Comparison of ENCODE assay signal across 14 cellular contexts in genomic region chr5:84437673-84438315, GRCh38. TPM values are rescaled to one million over a fixed set of nuclear protein-coding genes. Genes with fewer than 3 reads are reported as not detected.
DNase-seq lines count a peak whose midpoint lies in the region; ATAC-seq and TF ChIP-seq lines count a peak whose summit lies in the region.
"Had no signal": no experiment of that assay in that cellular context is flagged by ENCODE, and none has a peak within 500 bp of the region (broad histone marks: within the 10 kb centered on the region; RNA-seq: fewer than 3 reads in every experiment).

No MANE protein-coding gene starts in this region.

- H3K4ac ChIP-seq in H9 (ENCODE audit: low read depth, low read length): no peak overlapping the region

- TF ChIP-seq CTCF in fibroblast of pulmonary artery (IDR thresholded peaks at IDR 0.05; ENCODE audit: low read length, missing control alignments): no peak
- TF ChIP-seq CTCF in H9 (conservative IDR thresholded peaks at IDR 0.05): no peak

- no peaks in the 10 kb centered on the region for H3K79me1 ChIP-seq in H9 (ENCODE audit: insufficient read depth, low read depth, low read length, poor library complexity, severe bottlenecking)

- H3K4me1 ChIP-seq in H9 (ENCODE audit: insufficient read depth, low read length): no peaks in the 10 kb centered on the region; the same call in 1 of the 2 replicates
- H3K4me1 ChIP-seq: gastrocnemius medialis had no signal

- no peak overlapping the region for H4K5ac ChIP-seq in H9 (ENCODE audit: insufficient read length, low read depth, low read length)

- no peak overlapping the region for H3K14ac ChIP-seq in H9 (ENCODE audit: insufficient read depth, low read length)

- H3K27me3 Mint-ChIP-seq in H9 (ENCODE audit: low read depth): no peaks in the 10 kb centered on the region

- no CpG with 5 or more reads among the region's 2 CpGs for WGBS in H9 (ENCODE audit: extremely low coverage, insufficient read length, low lambda C conversion rate)

- no peak overlapping the region for H3K4me2 ChIP-seq in H9 (ENCODE audit: insufficient read depth, insufficient read length, low read length)

- no peak overlapping the region for H3K23ac ChIP-seq in H9 (ENCODE audit: insufficient read length, low read depth, low read length)

- no peaks in the 10 kb centered on the region for H3K79me2 ChIP-seq in H9 (ENCODE audit: insufficient read depth, low read length)

- peak; percentile 91 for DNase-seq in HCEC 1CT
- DNase-seq in fibroblast of pulmonary artery (ENCODE audit: low read depth): peak; percentile 73
- no peak for DNase-seq in H9
- no peak for DNase-seq in NCI-H2171 (lab: John Stamatoyannopoulos, UW)
- DNase-seq: activated T-cell treated with anti-CD3 and anti-CD28 coated beads, Interleukin-2, amount 50 U/mL, for 48 hours; gastrocnemius medialis; left ventricle myocardium superior; NCI-H1930; occipital lobe had no signal

- H3T11ph ChIP-seq in H9 (ENCODE audit: low read length): no peak overlapping the region

- H3K4me3 Mint-ChIP-seq in H9: no peak overlapping the region
- H3K4me3 Mint-ChIP-seq: stimulated activated effector memory CD8-positive, alpha-beta T cell treated with anti-CD3 and anti-CD28 coated beads, Interleukin-12 subunit alpha, Interleukin-12 subunit beta, amount 100 ng/mL, for 72 hours had no signal

- no peak overlapping the region for H3K27ac Mint-ChIP-seq in H9
- H3K27ac Mint-ChIP-seq: stimulated activated effector memory CD8-positive, alpha-beta T cell treated with anti-CD3 and anti-CD28 coated beads, Interleukin-12 subunit alpha, Interleukin-12 subunit beta, amount 100 ng/mL, for 72 hours had no signal

- H3K4me3 ChIP-seq in fibroblast of pulmonary artery (replicated peaks; ENCODE audit: low read depth, low read length): no peak overlapping the region
- H3K4me3 ChIP-seq: gastrocnemius medialis had no signal

- no peak overlapping the region for H2BK20ac ChIP-seq in H9 (ENCODE audit: low read depth, low read length, poor library complexity, severe bottlenecking)

- H2BK12ac ChIP-seq in H9 (ENCODE audit: insufficient read length, low read depth, low read length): no peak overlapping the region

- H3K56ac ChIP-seq in H9 (ENCODE audit: insufficient read length, low read depth, low read length): no peak overlapping the region

- H3K9ac ChIP-seq in H9 (ENCODE audit: extremely low read depth, insufficient read length, low read length): no peak overlapping the region

- no peak overlapping the region for H3K18ac ChIP-seq in H9 (ENCODE audit: insufficient read length, low read depth, low read length)

- no peaks in the 10 kb centered on the region for H3K36me3 Mint-ChIP-seq in H9 (ENCODE audit: insufficient read depth in 1 of 3, low read depth in 3 of 3)
- H3K36me3 Mint-ChIP-seq: stimulated activated effector memory CD8-positive, alpha-beta T cell treated with anti-CD3 and anti-CD28 coated beads, Interleukin-12 subunit alpha, Interleukin-12 subunit beta, amount 100 ng/mL, for 72 hours had no signal

- no peak overlapping the region for H4K91ac ChIP-seq in H9 (ENCODE audit: insufficient read length, low read depth, low read length)

- no peak overlapping the region for H3K27ac ChIP-seq in H9 (ENCODE audit: insufficient read length, low read depth, low read length)
- H3K27ac ChIP-seq: gastrocnemius medialis had no signal

- H4K20me1 ChIP-seq in H9 (ENCODE audit: control insufficient read depth, insufficient read depth, insufficient read length): no peaks in the 10 kb centered on the region

- H3K27me3 ChIP-seq in H9 (ENCODE audit: insufficient read depth, low read length): no peaks in the 10 kb centered on the region
- H3K27me3 ChIP-seq: gastrocnemius medialis had no signal

- no peaks in the 10 kb centered on the region for H3K9me3 Mint-ChIP-seq in H9

- H2BK15ac ChIP-seq in H9 (ENCODE audit: low read depth, low read length): no peak overlapping the region

- H2BK5ac ChIP-seq in H9 (ENCODE audit: insufficient read length, low read length): no peak overlapping the region

- ATAC-seq in SK-N-SH treated with all-trans-retinoic acid at 6 μM for 48 hours (peak; percentile 95), HG02885 (IDR thresholded peaks at IDR 0.05; ENCODE audit: poor library complexity, unreplicated experiment) (no peak), GM18498 (IDR thresholded peaks at IDR 0.05; ENCODE audit: unreplicated experiment) (no peak)
- ATAC-seq: gastrocnemius medialis; HepG2; left ventricle myocardium superior; stimulated activated effector memory CD8-positive, alpha-beta T cell treated with anti-CD3 and anti-CD28 coated beads, Interleukin-12 subunit alpha, Interleukin-12 subunit beta, amount 100 ng/mL, for 72 hours had no signal

- H3K9me3 ChIP-seq in H9 (ENCODE audit: control insufficient read depth, low read depth, low read length): no peaks in the 10 kb centered on the region
- H3K9me3 ChIP-seq: gastrocnemius medialis had no signal

- H2AK5ac ChIP-seq in H9 (ENCODE audit: insufficient read length, low read length): no peak overlapping the region

- no peak overlapping the region for H2AFZ ChIP-seq in H9 (ENCODE audit: low read length)

- H3K23me2 ChIP-seq in H9 (ENCODE audit: insufficient read length, low read depth, low read length, poor library complexity, severe bottlenecking): no peaks in the 10 kb centered on the region

- H2BK120ac ChIP-seq in H9 (ENCODE audit: low read depth, low read length, poor library complexity, severe bottlenecking): no peak overlapping the region

- peaks cover 4 to 14% of the 10 kb centered on the region in 2 experiments; a peak in 3 of 4 replicates for H3K4me1 Mint-ChIP-seq in H9
- H3K4me1 Mint-ChIP-seq: stimulated activated effector memory CD8-positive, alpha-beta T cell treated with anti-CD3 and anti-CD28 coated beads, Interleukin-12 subunit alpha, Interleukin-12 subunit beta, amount 100 ng/mL, for 72 hours had no signal

- no peak overlapping the region for H4K8ac ChIP-seq in H9 (replicated peaks; ENCODE audit: insufficient read length, low read depth, low read length)

TF ChIP-seq in SK-N-SH treated with all-trans-retinoic acid at 6 μM for 48 hours, 23 proteins besides CTCF, POLR2A, EP300 and RAD21:
- no peak for TF ChIP-seq OSR1 (CRISPR knock-in tag; IDR thresholded peaks at IDR 0.05)
- no peak for TF ChIP-seq ZFP30 (CRISPR knock-in tag; IDR thresholded peaks at IDR 0.05)
- no peak for TF ChIP-seq CSDC2 (CRISPR knock-in tag; IDR thresholded peaks at IDR 0.05)
- TF ChIP-seq ZNF565 (CRISPR knock-in tag; conservative IDR thresholded peaks at IDR 0.05; ENCODE audit: low read depth): no peak
- no peak for TF ChIP-seq CSRNP3 (CRISPR knock-in tag; IDR thresholded peaks at IDR 0.05)
- TF ChIP-seq GLIS3 (CRISPR knock-in tag; IDR thresholded peaks at IDR 0.05): no peak
- TF ChIP-seq ARNTL (CRISPR knock-in tag; IDR thresholded peaks at IDR 0.05; ENCODE audit: borderline replicate concordance, low read depth): no peak
- no peak for TF ChIP-seq SNAI2 (CRISPR knock-in tag; IDR thresholded peaks at IDR 0.05)
- TF ChIP-seq TSHZ2 (CRISPR knock-in tag; IDR thresholded peaks at IDR 0.05): no peak
- no peak for TF ChIP-seq ZFP3 (CRISPR knock-in tag; IDR thresholded peaks at IDR 0.05)
- no peak for TF ChIP-seq ISL1 (CRISPR knock-in tag; IDR thresholded peaks at IDR 0.05)

RNA-seq across cellular contexts. Expression of gene EDIL3, which starts 53.1 kb away (rescaled TPM):
- 61.0 and 61.9 TPM in 2 replicates for total RNA-seq in H9 (2021)
- total RNA-seq: HepG2 had no signal

Comparison
In these comparisons a context has a peak if more than half of its experiments do, and no peak if none do; other contexts are left out.
1. DNase-seq: peak in HCEC 1CT (single experiment) and fibroblast of pulmonary artery (single experiment); none in H9 (single experiment) and NCI-H2171 (single experiment).